1 cellular context compared by ENCODE assay signal in the genomic region with DNA sequence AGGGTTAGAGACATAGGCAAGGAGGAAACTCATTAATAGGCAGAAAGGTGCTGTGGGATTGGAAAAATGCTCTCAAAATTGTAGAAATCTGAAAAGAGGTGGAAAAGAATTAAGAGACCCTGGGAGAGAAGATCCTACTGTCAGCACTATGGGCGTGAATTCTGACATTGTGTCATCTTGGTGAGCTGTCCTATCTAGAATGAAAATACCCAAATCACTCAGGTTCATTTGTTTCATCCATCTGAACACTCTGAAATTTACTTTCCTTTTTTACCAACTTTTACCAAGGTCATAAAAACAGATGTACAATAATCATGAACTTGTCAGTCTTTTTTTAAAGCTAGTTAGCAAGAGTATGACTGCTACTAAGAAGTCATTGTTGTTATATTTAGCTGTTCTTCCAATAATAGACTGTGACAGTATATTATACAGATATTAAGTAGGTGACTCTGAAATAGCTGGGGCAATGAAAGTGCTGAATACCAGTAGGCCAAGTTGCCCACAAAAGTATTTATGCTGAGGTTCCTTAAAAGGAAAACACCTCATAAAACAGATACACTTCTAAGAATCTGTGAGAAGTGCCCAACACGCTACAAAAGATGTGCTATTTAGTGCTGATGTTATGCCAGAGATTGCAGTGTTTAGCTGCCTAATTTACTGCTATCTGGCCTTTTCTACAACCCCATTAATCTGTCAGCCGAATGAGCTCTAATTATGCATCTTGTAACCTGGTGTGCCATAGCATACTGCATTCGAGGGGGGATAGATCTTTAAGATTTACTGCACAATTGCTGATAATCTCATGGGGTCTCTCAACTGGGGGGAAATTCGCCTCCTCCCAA.
TF ChIP-seq lines count a peak whose summit lies in the region.

No MANE protein-coding gene starts in this region.

TF ChIP-seq in HEK293, 187 proteins besides CTCF, POLR2A, EP300 and RAD21 (continued from another document):
- TF ChIP-seq ZBTB44 (tag by site-specific recombination; IDR thresholded peaks at IDR 0.05) = 0 out of 2 replicates have a peak, but pooled peaks have one; percentile 6
- peak; percentile 93 for TF ChIP-seq FEZF1 (tag by site-specific recombination; IDR thresholded peaks at IDR 0.05)
- TF ChIP-seq ZNF837 (tag by site-specific recombination; IDR thresholded peaks at IDR 0.05) = no peak
- TF ChIP-seq ZBTB7A (tag by site-specific recombination; IDR thresholded peaks at IDR 0.05; ENCODE audit: low read depth) = no peak
- TF ChIP-seq ZNF157 (tag by site-specific recombination; IDR thresholded peaks at IDR 0.05) = no peak
- TF ChIP-seq ZNF146 (tag by site-specific recombination; IDR thresholded peaks at IDR 0.05) = no peak
- no peak for TF ChIP-seq ZBTB1 (tag by site-specific recombination; IDR thresholded peaks at IDR 0.05)
- TF ChIP-seq ZBTB8A (tag by site-specific recombination; IDR thresholded peaks at IDR 0.05) = peak; percentile 65
- TF ChIP-seq ZIC2 (tag by site-specific recombination; IDR thresholded peaks at IDR 0.05) = peak; percentile 91
- TF ChIP-seq ZNF677 (tag by site-specific recombination; IDR thresholded peaks at IDR 0.05) = no peak
- TF ChIP-seq ZNF433 (tag by site-specific recombination; IDR thresholded peaks at IDR 0.05; ENCODE audit: low read depth) = no peak
- TF ChIP-seq, protein P1, sequence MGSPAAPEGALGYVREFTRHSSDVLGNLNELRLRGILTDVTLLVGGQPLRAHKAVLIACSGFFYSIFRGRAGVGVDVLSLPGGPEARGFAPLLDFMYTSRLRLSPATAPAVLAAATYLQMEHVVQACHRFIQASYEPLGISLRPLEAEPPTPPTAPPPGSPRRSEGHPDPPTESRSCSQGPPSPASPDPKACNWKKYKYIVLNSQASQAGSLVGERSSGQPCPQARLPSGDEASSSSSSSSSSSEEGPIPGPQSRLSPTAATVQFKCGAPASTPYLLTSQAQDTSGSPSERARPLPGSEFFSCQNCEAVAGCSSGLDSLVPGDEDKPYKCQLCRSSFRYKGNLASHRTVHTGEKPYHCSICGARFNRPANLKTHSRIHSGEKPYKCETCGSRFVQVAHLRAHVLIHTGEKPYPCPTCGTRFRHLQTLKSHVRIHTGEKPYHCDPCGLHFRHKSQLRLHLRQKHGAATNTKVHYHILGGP (tag by site-specific recombination; IDR thresholded peaks at IDR 0.05) = 0 out of 2 replicates have a peak, but pooled peaks have one; percentile 40
- no peak for TF ChIP-seq HOXA7 (CRISPR knock-in tag; IDR thresholded peaks at IDR 0.05; ENCODE audit: borderline replicate concordance)
- TF ChIP-seq HOXC10 (CRISPR knock-in tag; IDR thresholded peaks at IDR 0.05) = no peak
- no peak for TF ChIP-seq ZNF513 (tag by site-specific recombination; IDR thresholded peaks at IDR 0.05)
- TF ChIP-seq ZNF549 (tag by site-specific recombination; IDR thresholded peaks at IDR 0.05) = no peak
- no peak for TF ChIP-seq ZNF239 (tag by site-specific recombination; IDR thresholded peaks at IDR 0.05)
- TF ChIP-seq ZNF830 (tag by site-specific recombination; IDR thresholded peaks at IDR 0.05; ENCODE audit: low read depth) = no peak
- TF ChIP-seq GFI1B (tag by site-specific recombination; IDR thresholded peaks at IDR 0.05) = no peak
- TF ChIP-seq BCL11A (tag by site-specific recombination; IDR thresholded peaks at IDR 0.05; ENCODE audit: low read depth) = no peak
- no peak for TF ChIP-seq ZNF16 (tag by site-specific recombination; IDR thresholded peaks at IDR 0.05; ENCODE audit: low read depth)
- TF ChIP-seq PRDM4 (tag by site-specific recombination; IDR thresholded peaks at IDR 0.05) = peak; percentile 69; the same call in 1 of the 2 replicates
- TF ChIP-seq ZNF184 (tag by site-specific recombination; IDR thresholded peaks at IDR 0.05) = no peak
- no peak for TF ChIP-seq ZNF501 (tag by site-specific recombination; IDR thresholded peaks at IDR 0.05)
- TF ChIP-seq ZNF580 (tag by site-specific recombination; IDR thresholded peaks at IDR 0.05) = 0 out of 2 replicates have a peak, but pooled peaks have one; percentile 14
- no peak for TF ChIP-seq ZNF211 (tag by site-specific recombination; IDR thresholded peaks at IDR 0.05; ENCODE audit: low read depth)
